6 cellular contexts compared by ENCODE assay signal in genomic region chr12:112296183-112296582, GRCh38.
"Had no signal": no experiment of that assay in that cellular context is flagged by ENCODE, and none has a peak within 500 bp of the region (broad histone marks: within the 10 kb centered on the region; RNA-seq: fewer than 3 reads in every experiment).

No MANE protein-coding gene starts in this region.

- H3K9me3 ChIP-seq: HAP-1 had no signal

- H3K27ac ChIP-seq: KMS-11 had no signal

- H3K4me2 ChIP-seq: GM23338, KMS-11 had no signal

- H2AFZ ChIP-seq: GM23338 had no signal

- DNase-seq: H7, KBM-7 had no signal

- H3K4me3 ChIP-seq: GM23338, HAP-1 had no signal

- ATAC-seq: GM23338, HCT116 had no signal

- H3K9ac ChIP-seq: KMS-11 had no signal
